Comparison of ENCODE assay signal across 14 cellular contexts in the genomic region with DNA sequence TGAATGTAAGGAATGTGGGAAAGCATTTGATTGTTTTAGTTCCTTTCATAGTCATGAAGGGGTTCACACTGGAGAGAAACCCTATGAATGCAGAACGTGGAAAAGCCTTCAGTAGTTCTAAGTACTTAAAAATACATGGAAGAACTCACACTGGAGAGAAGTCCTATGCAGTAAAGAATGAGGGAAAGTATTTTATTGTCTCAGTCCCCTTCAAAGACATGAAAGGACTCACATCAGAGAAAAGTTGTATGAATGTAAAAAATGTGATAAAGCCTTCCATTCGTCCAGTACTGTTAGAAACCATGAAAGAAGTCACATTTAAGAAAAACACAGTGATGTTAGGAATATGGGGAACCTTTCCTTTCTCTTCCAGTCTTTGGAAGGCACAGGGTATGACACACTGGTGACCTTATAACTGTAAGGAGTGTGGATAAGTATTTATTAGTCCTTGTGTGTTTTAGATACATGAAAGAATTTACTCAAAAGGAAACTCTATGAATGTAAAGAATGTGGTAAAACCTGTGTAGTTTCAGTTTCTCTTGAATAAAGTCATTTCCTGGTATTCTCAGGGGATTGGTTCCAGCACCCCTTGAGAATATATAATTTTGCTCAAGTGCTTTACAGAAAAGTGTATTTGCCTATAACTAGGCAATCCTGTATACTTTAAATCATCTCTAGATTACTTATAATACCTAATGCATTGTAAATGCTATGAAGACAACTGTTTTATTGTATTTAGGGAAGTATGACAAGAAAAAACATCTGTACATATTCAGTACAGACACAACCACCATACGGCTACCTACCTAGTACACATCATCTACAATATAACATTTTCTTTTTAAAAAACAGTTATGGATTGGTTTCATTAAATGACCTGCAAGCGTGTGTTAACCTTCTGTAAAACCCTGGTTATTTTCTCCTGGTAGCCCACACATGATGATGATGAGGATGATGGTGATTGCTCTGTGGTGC.
"Had no signal": no experiment of that assay in that cellular context is flagged by ENCODE, and none has a peak within 500 bp of the region (broad histone marks: within the 10 kb centered on the region; RNA-seq: fewer than 3 reads in every experiment).

No MANE protein-coding gene starts in this region.

- H3K4me1 ChIP-seq: body of pancreas, upper lobe of right lung had no signal

- H3K36me3 ChIP-seq: upper lobe of right lung had no signal

- H3K4me3 ChIP-seq: body of pancreas, hepatocyte, SK-N-MC, upper lobe of right lung had no signal

- H2AFZ ChIP-seq: hepatocyte had no signal

- ATAC-seq: body of pancreas, upper lobe of right lung had no signal

- H3K4me2 ChIP-seq: hepatocyte had no signal

- H3K4me3 Mint-ChIP-seq: activated CD4-positive, alpha-beta memory T cell treated with anti-CD3 and anti-CD28 coated beads, Interleukin-2, amount 10 ng/mL, durations not matched to agents 7 days and 5 days; naive B cell had no signal

- H3K27me3 ChIP-seq: body of pancreas, hepatocyte, upper lobe of right lung had no signal

- H3K27ac Mint-ChIP-seq: activated CD4-positive, alpha-beta memory T cell treated with anti-CD3 and anti-CD28 coated beads, Interleukin-2, amount 10 ng/mL, durations not matched to agents 7 days and 5 days had no signal

- H3K27me3 Mint-ChIP-seq: activated CD4-positive, alpha-beta memory T cell treated with anti-CD3 and anti-CD28 coated beads, Interleukin-2, amount 10 ng/mL, durations not matched to agents 7 days and 5 days had no signal

- DNase-seq: activated CD4-positive, alpha-beta memory T cell treated with anti-CD3 and anti-CD28 coated beads, Interleukin-2, amount 10 ng/mL, durations not matched to agents 7 days and 5 days; activated naive CD4-positive, alpha-beta T cell treated with anti-CD3 and anti-CD28 coated beads, Interleukin-2, amount 50 U/mL, for 16 hours; amygdala; body of pancreas; caudate nucleus; islet precursor cell; mammary epithelial cell; naive B cell; retina; stimulated activated CD4-positive, alpha-beta T cell treated with anti-CD3 and anti-CD28 coated beads, Interleukin-4, amount 100 ng/mL, for 1 hour; stimulated activated naive CD4-positive, alpha-beta T cell treated with Interleukin-2 at 50 U/mL for 16 hours; upper lobe of right lung had no signal

- H3K27ac ChIP-seq: body of pancreas, hepatocyte, SK-N-MC, upper lobe of right lung had no signal
